Comparison of ENCODE assay signal across 11 cellular contexts in the genomic region with DNA sequence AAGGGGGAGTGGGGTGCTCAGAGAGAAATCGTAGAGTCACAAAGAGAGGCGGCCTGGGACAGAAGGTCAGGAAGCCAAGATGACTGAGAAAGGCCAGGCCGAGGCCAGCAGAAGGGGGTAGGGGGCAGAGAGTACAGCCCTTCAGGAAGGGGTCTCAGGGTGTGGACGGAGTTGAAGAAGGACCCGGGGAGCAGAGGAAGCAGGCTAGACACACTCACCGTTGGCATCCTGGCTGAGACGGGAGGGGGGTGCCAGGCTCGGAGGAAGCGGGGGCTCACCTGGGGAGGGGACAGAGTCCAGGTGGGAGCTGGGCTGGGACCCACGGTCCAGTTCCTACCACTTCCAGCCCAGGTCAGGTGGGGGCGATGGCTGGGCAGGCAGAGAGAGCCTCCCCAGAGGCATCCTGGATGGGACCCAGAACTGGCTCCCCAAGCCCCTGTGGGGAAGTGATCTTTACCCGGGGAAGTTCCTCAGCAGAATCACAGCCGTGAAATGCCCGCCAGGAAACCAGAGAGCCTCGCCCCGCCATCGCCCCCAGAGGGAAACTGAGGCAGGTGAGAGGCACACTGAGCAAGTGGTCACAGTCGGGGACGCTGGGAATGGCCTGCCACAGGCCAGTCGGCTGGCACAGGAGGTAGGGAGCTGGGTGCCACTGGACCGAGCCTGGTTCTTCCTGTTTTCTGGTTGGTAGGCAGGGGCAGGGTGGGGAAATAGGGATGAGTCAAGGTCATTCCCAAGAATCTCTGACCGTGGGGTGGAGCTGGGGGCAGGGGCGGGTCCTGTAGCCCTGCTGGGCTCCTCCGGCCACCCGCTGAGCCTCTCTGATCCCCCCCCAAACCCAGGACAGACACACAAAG. TPM values are rescaled to one million over a fixed set of nuclear protein-coding genes. Genes with fewer than 3 reads are reported as not detected.
A peak's percentile ranks its signal among the peaks of the same experiment; 100 is the strongest.
DNase-seq lines count a peak whose midpoint lies in the region; ATAC-seq and TF ChIP-seq lines count a peak whose summit lies in the region.
"Had no signal": no experiment of that assay in that cellular context is flagged by ENCODE, and none has a peak within 500 bp of the region (broad histone marks: within the 10 kb centered on the region; RNA-seq: fewer than 3 reads in every experiment).

No MANE protein-coding gene starts in this region.

- H3K36me3 Mint-ChIP-seq in CD14-positive monocyte = peaks cover 1 to 7% of the 10 kb centered on the region in 2 donors
- peaks cover 21% of the 10 kb centered on the region for H3K36me3 Mint-ChIP-seq in central memory CD8-positive, alpha-beta T cell (ENCODE audit: insufficient read depth)

- DNase-seq in CD14-positive monocyte (ENCODE audit: low spot score) = no peak
- peak; percentile 14 for DNase-seq in HT-29 (ENCODE audit: low spot score)
- DNase-seq in central memory CD8-positive, alpha-beta T cell (ENCODE audit: low spot score in 2 of 2) = no peak
- peak in 1 of 3 donors; percentile 51 for DNase-seq in mucosa of descending colon
- DNase-seq in GM13977 (ENCODE audit: low spot score) = no peak
- DNase-seq in colonic mucosa = no peak
- no peak for DNase-seq in head of caudate nucleus
- DNase-seq: amniotic stem cell, MM.1S had no signal

- H3K36me3 ChIP-seq in mucosa of descending colon (ENCODE audit: low read depth) = no peaks in the 10 kb centered on the region
- no peaks in the 10 kb centered on the region for H3K36me3 ChIP-seq in colonic mucosa

- ATAC-seq in central memory CD8-positive, alpha-beta T cell (replicated peaks; ENCODE audit: extremely low read depth, poor library complexity, severe bottlenecking) = no peak
- peak; percentile 5 for ATAC-seq in mucosa of descending colon
- no peak for ATAC-seq in HG02970 (IDR thresholded peaks at IDR 0.05; ENCODE audit: low FRiP score, unreplicated experiment)

- TF ChIP-seq CTCF in CD14-positive monocyte (IDR thresholded peaks at IDR 0.05) (no peak), mucosa of descending colon (IDR thresholded peaks at IDR 0.05) (no peak), GM13977 (IDR thresholded peaks at IDR 0.05; ENCODE audit: extremely low read depth, insufficient read depth, missing control alignments) (no peak), colonic mucosa (IDR thresholded peaks at IDR 0.05) (no peak)

- intact Hi-C loops in CD14-positive monocyte (cut with micrococcal nuclease) (no loop called here), mucosa of descending colon (cut with DNase I, micrococcal nuclease) (no loop called here), colonic mucosa (cut with DNase I) (no loop called here), head of caudate nucleus (cut with DNase I) (no loop called here)

- H3K4me1 ChIP-seq in mucosa of descending colon (ENCODE audit: low read depth) (no peaks in the 10 kb centered on the region), colonic mucosa (no peaks in the 10 kb centered on the region)

- in situ Hi-C loops in GM13977 (cut with MboI; ENCODE audit: low pct_unique_long_range_greater_than_20kb, low sequenced_read_pairs, unreplicated experiment) = no loop called here

- peaks cover 19 to 35% (median 23%) of the 10 kb centered on the region in 7 donors for H3K9me3 Mint-ChIP-seq in CD14-positive monocyte
- peaks cover 7% of the 10 kb centered on the region for H3K9me3 Mint-ChIP-seq in central memory CD8-positive, alpha-beta T cell

- H3K9me3 ChIP-seq in mucosa of descending colon = peaks cover 21% of the 10 kb centered on the region
- no peaks in the 10 kb centered on the region for H3K9me3 ChIP-seq in colonic mucosa

- H3K4me1 Mint-ChIP-seq in CD14-positive monocyte = peaks cover 9% of the 10 kb centered on the region
- H3K4me1 Mint-ChIP-seq in central memory CD8-positive, alpha-beta T cell = peaks cover 28% of the 10 kb centered on the region

- no peak overlapping the region for H3K27ac ChIP-seq in colonic mucosa

- H3K27me3 ChIP-seq in colonic mucosa = peaks cover 7% of the 10 kb centered on the region

- peak overlapping the region in 1 of 7 donors; percentile 52 for H3K27ac Mint-ChIP-seq in CD14-positive monocyte
- H3K27ac Mint-ChIP-seq in central memory CD8-positive, alpha-beta T cell (ENCODE audit: low read depth) = peak overlapping the region; percentile 79

- H3K4me3 ChIP-seq in mucosa of descending colon (no peak overlapping the region), colonic mucosa (no peak overlapping the region)

- H3K4me3 Mint-ChIP-seq in CD14-positive monocyte = peak overlapping the region; percentile 60 to 78
- H3K4me3 Mint-ChIP-seq in central memory CD8-positive, alpha-beta T cell = peak overlapping the region; percentile 82

- peak overlapping the region in 1 of 2 donors; percentile 12 for H3K9ac ChIP-seq in colonic mucosa (ENCODE audit: low read depth in 2 of 2, low read length in 2 of 2)

- peaks cover 16 to 30% (median 17%) of the 10 kb centered on the region in 3 donors for H3K27me3 Mint-ChIP-seq in CD14-positive monocyte (ENCODE audit: low read depth in 3 of 3)
- no peaks in the 10 kb centered on the region for H3K27me3 Mint-ChIP-seq in central memory CD8-positive, alpha-beta T cell

RNA-seq across cellular contexts. Expression of gene MATK, which starts 1.3 kb away (rescaled TPM):
- under 1 TPM; 0.20 to 0.44 TPM for polyA plus RNA-seq in CD14-positive monocyte
- total RNA-seq in HT-29 (2014; rRNA removed; shearing (Covaris generic)) = 0.92 TPM in 1 of 2 replicates, not detected in the other
- total RNA-seq in mucosa of descending colon = 1 to 10 TPM; 2.2 to 3.6 (median 2.4) TPM
- 1 to 10 TPM in 1 of 2 donors, under 1 TPM in 1; 0.66 to 1.2 TPM for total RNA-seq in colonic mucosa
- total RNA-seq: RPMI7951 had no signal

RNA-seq across cellular contexts. Expression of gene RAX2, which starts 12.8 kb away (rescaled TPM):
- not detected for polyA plus RNA-seq in CD14-positive monocyte
- not detected in 2 replicates for total RNA-seq in HT-29 (2014; rRNA removed; shearing (Covaris generic))
- total RNA-seq in mucosa of descending colon (not detected), colonic mucosa (not detected)
- total RNA-seq: RPMI7951 had no signal

RNA-seq across cellular contexts. Expression of gene MRPL54, which starts 22.4 kb away (rescaled TPM):
- 100 to 1,000 TPM; 115 to 133 TPM for polyA plus RNA-seq in CD14-positive monocyte
- 50.7 and 59.5 TPM in 2 replicates for total RNA-seq in HT-29 (2014; rRNA removed; shearing (Covaris generic))
- total RNA-seq in mucosa of descending colon (10 to 100 TPM; 51.6 to 64.9 (median 56.2) TPM), colonic mucosa (10 to 100 TPM; 73.7 to 86.9 TPM)

RNA-seq across cellular contexts. Expression of gene APBA3, which starts 23.3 kb away (rescaled TPM):
- 10 to 100 TPM; 14.5 to 16.1 TPM for polyA plus RNA-seq in CD14-positive monocyte
- 31.4 TPM in 2 replicates for total RNA-seq in HT-29 (2014; rRNA removed; shearing (Covaris generic))
- 10 to 100 TPM; 18.9 to 23.0 (median 19.2) TPM for total RNA-seq in mucosa of descending colon
- 10 to 100 TPM; 21.0 to 29.3 TPM for total RNA-seq in colonic mucosa
